In the genomic region with DNA sequence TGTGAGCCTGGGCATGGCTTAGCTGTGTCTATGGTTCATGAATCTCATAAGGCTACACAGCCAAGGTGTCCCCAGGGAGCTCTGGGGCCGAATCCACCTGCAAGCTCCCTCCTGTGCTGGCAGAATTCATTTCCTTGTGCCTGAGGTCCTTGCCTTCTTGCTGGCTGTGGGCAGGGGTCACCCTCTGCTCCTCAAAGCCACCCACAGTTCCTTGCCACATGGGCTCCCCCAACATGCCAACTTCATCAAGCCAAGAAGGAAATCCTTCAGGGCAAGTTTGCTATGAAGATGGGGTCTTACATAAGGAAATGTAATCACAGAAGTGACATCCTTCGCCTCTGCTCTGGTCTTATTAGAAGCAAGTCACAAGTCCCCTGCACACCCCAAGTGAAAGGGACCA, we compare ENCODE assay signal across 23 cellular contexts.
"Had no signal": no experiment of that assay in that cellular context is flagged by ENCODE, and none has a peak within 500 bp of the region (broad histone marks: within the 10 kb centered on the region; RNA-seq: fewer than 3 reads in every experiment).

No MANE protein-coding gene starts in this region.

- H3K9me3 ChIP-seq: breast epithelium, colonic mucosa, esophagus squamous epithelium, gastroesophageal sphincter, lower lobe of right lung, sigmoid colon, thoracic aorta had no signal

- H3K27ac ChIP-seq: breast epithelium, colonic mucosa, dorsolateral prefrontal cortex, esophagus squamous epithelium, gastroesophageal sphincter, lower lobe of right lung, sigmoid colon, thoracic aorta had no signal

- H3K27me3 ChIP-seq: breast epithelium, colonic mucosa, dorsolateral prefrontal cortex, esophagus squamous epithelium, gastroesophageal sphincter, sigmoid colon had no signal

- H3K4me1 ChIP-seq: breast epithelium, colonic mucosa, lower lobe of right lung had no signal

- DNase-seq: activated CD4-positive, alpha-beta memory T cell treated with anti-CD3 and anti-CD28 coated beads for 36 hours; activated CD4-positive, alpha-beta T cell treated with anti-CD3 and anti-CD28 coated beads for 48 hours; activated effector memory CD4-positive, alpha-beta T cell treated with Interleukin-2 at 50 U/mL for 16 hours; activated naive CD4-positive, alpha-beta T cell treated with anti-CD3 and anti-CD28 coated beads for 36 hours; activated naive CD8-positive, alpha-beta T cell treated with anti-CD3 and anti-CD28 coated beads, Interleukin-2, amount 10 ng/mL, durations not matched to agents 7 days and 5 days; activated T-cell treated with anti-CD3 and anti-CD28 coated beads, Interleukin-2, amount 50 U/mL, for 72 hours; amniotic stem cell; colonic mucosa; dorsolateral prefrontal cortex; esophagus squamous epithelium; head of caudate nucleus; kidney; lower lobe of right lung; naive thymus-derived CD4-positive, alpha-beta T cell; occipital lobe; sigmoid colon; stimulated activated CD4-positive, alpha-beta T cell treated with anti-CD3 and anti-CD28 coated beads, Interleukin-15, amount 100 ng/mL, for 24 hours; stimulated activated naive B cell treated with anti-CD40 and anti-IgM and Interleukin-4, amounts not matched to agents 10 μg/mL and 1 μg/mL and 100 μg/mL, for 72 hours; T1000 had no signal

- H3K36me3 ChIP-seq: breast epithelium, colonic mucosa, esophagus squamous epithelium, gastroesophageal sphincter, lower lobe of right lung, sigmoid colon, thoracic aorta had no signal

- ATAC-seq: activated T-cell treated with anti-CD3 and anti-CD28 coated beads, Interleukin-2, amount 50 U/mL, for 72 hours; gastroesophageal sphincter; lower lobe of right lung had no signal

- H3K4me2 ChIP-seq: smooth muscle cell had no signal

- H3K4me3 ChIP-seq: breast epithelium, colonic mucosa, dorsolateral prefrontal cortex, esophagus squamous epithelium, gastroesophageal sphincter, lower lobe of right lung, sigmoid colon, smooth muscle cell, thoracic aorta had no signal

- FAIRE-seq: kidney had no signal
